ENCODE assay signal across 20 cellular contexts in the genomic region with DNA sequence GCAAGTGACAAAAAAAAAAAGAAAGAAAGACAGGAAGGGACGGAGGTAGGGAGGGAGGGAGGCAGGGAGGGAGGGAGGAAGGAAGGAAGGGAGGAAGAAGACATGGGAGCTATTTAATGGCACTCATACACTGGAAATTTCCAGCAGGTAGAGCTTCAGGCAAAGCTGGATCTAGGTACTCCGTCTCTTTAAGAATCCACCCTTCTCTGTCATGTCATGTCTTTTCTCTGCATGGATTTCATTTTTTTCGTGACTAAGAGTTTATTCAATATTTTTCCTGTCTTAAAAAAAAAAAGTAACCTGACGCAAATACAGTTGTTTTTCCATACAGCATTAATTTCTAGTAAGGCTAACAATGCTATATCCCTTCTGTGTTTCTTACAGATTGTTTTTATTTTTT. TPM values are rescaled to one million over a fixed set of nuclear protein-coding genes. Genes with fewer than 3 reads are reported as not detected.
DNase-seq lines count a peak whose midpoint lies in the region; ATAC-seq, FAIRE-seq and TF ChIP-seq lines count a peak whose summit lies in the region.
"Had no signal": no experiment of that assay in that cellular context is flagged by ENCODE, and none has a peak within 500 bp of the region (broad histone marks: within the 10 kb centered on the region; RNA-seq: fewer than 3 reads in every experiment).

No MANE protein-coding gene starts in this region.

- peak overlapping the region in 4 of 7 donors; percentile 32 to 71 (median 60) for H3K27ac Mint-ChIP-seq in CD4-positive, alpha-beta memory T cell
- H3K27ac Mint-ChIP-seq in stimulated activated memory B cell treated with anti-CD40 and anti-IgM and Interleukin-4, amounts not matched to agents 10 μg/mL and 1 μg/mL and 100 μg/mL, for 72 hours, result peak overlapping the region; percentile 66

- no peaks in the 10 kb centered on the region for H3K9me3 Mint-ChIP-seq in CD4-positive, alpha-beta memory T cell
- H3K9me3 Mint-ChIP-seq in stimulated activated memory B cell treated with anti-CD40 and anti-IgM and Interleukin-4, amounts not matched to agents 10 μg/mL and 1 μg/mL and 100 μg/mL, for 72 hours, result no peaks in the 10 kb centered on the region

- intact Hi-C loops in CD4-positive, alpha-beta memory T cell (cut with micrococcal nuclease), result no loop called here
- intact Hi-C loops in endothelial cell of umbilical vein (cut with micrococcal nuclease), result no loop called here

- ATAC-seq in RWPE2 (ENCODE audit: low read depth), result no peak
- no peak for ATAC-seq in stimulated activated memory B cell treated with anti-CD40 and anti-IgM and Interleukin-4, amounts not matched to agents 10 μg/mL and 1 μg/mL and 100 μg/mL, for 72 hours
- ATAC-seq in activated CD4-positive, CD25-positive, alpha-beta regulatory T cell treated with anti-CD3 and anti-CD28 coated beads, Interleukin-2, amount 50 U/mL, for 24 hours, result no peak
- no peak for ATAC-seq in HG03159 (IDR thresholded peaks at IDR 0.05; ENCODE audit: unreplicated experiment)
- no peak for ATAC-seq in left lobe of liver
- ATAC-seq: mucosa of descending colon had no signal

- CTCF ChIA-PET in CD4-positive, alpha-beta memory T cell (lab: Charles Lee; ENCODE audit: partially characterized antibody), result interaction anchor here (0.9 kb wide), 1 partner anchor 54 kb away, joined by 3 read pairs; no protein-coding TSS in a partner anchor
- CTCF ChIA-PET in endothelial cell of umbilical vein (lab: Charles Lee), result interaction anchor here (0.6 to 1.5 kb wide), 6 partner anchors 9 to 351 kb away, joined by 3 to 7 read pairs (median 4); no protein-coding TSS in a partner anchor

- no peaks in the 10 kb centered on the region for H3K27me3 Mint-ChIP-seq in CD4-positive, alpha-beta memory T cell
- no peaks in the 10 kb centered on the region for H3K27me3 Mint-ChIP-seq in stimulated activated memory B cell treated with anti-CD40 and anti-IgM and Interleukin-4, amounts not matched to agents 10 μg/mL and 1 μg/mL and 100 μg/mL, for 72 hours

- BruUV-seq in endothelial cell of umbilical vein (replicated peaks; lab: Mats Ljungman, UMichigan), result no TSS peak

- H3K36me3 Mint-ChIP-seq in CD4-positive, alpha-beta memory T cell, result peaks cover 8 to 45% of the 10 kb centered on the region in 2 donors
- peaks cover 49% of the 10 kb centered on the region for H3K36me3 Mint-ChIP-seq in stimulated activated memory B cell treated with anti-CD40 and anti-IgM and Interleukin-4, amounts not matched to agents 10 μg/mL and 1 μg/mL and 100 μg/mL, for 72 hours

- POLR2A ChIA-PET in CD4-positive, alpha-beta memory T cell (lab: Charles Lee; ENCODE audit: partially characterized antibody), result interaction anchor here (1.0 kb wide), 1 partner anchor 28 kb away, joined by 3 read pairs; no protein-coding TSS in a partner anchor
- POLR2A ChIA-PET in endothelial cell of umbilical vein (lab: Charles Lee), result no interaction called here

- peaks cover 18 to 26% (median 24%) of the 10 kb centered on the region in 4 donors for H3K4me1 Mint-ChIP-seq in CD4-positive, alpha-beta memory T cell
- H3K4me1 Mint-ChIP-seq in stimulated activated memory B cell treated with anti-CD40 and anti-IgM and Interleukin-4, amounts not matched to agents 10 μg/mL and 1 μg/mL and 100 μg/mL, for 72 hours, result peaks cover 48% of the 10 kb centered on the region

- H3K4me3 ChIP-seq in CD4-positive, alpha-beta memory T cell (ENCODE audit: low read length in 2 of 2), result no peak overlapping the region
- H3K4me3 ChIP-seq in RWPE2 (ENCODE audit: severe bottlenecking), result no peak overlapping the region
- no peak overlapping the region for H3K4me3 ChIP-seq in endothelial cell of umbilical vein (replicated peaks in 1 of 3; ENCODE audit: insufficient read depth in 1 of 3, low read depth in 1 of 3, low read length in 3 of 3)
- H3K4me3 ChIP-seq: BLaER1, HAP-1, mucosa of descending colon, right atrium auricular region, stomach had no signal

- H3K4me2 ChIP-seq in endothelial cell of umbilical vein (ENCODE audit: insufficient read depth, low read length), result no peak overlapping the region

- TF ChIP-seq POLR2A in endothelial cell of umbilical vein (IDR thresholded peaks at IDR 0.05; ENCODE audit: low read depth, low read length), result no peak

- no peaks in the 10 kb centered on the region for H4K20me1 ChIP-seq in endothelial cell of umbilical vein (replicated peaks; ENCODE audit: control insufficient read depth, extremely low read depth, insufficient read depth, low read length)

- peaks cover 5% of the 10 kb centered on the region for H3K36me3 ChIP-seq in CD4-positive, alpha-beta memory T cell (ENCODE audit: insufficient read depth, low read length)
- H3K36me3 ChIP-seq in RWPE2 (ENCODE audit: low read depth) (peaks cover 14% of the 10 kb centered on the region; the same call in 1 of the 2 replicates), endothelial cell of umbilical vein (ENCODE audit: control insufficient read depth in 2 of 2, extremely low read depth in 1 of 2, insufficient read depth in 2 of 2, low read length in 2 of 2) (no peaks in the 10 kb centered on the region)
- H3K36me3 ChIP-seq: HAP-1, neutrophil had no signal

- no peaks in the 10 kb centered on the region for H3K9me3 ChIP-seq in CD4-positive, alpha-beta memory T cell (ENCODE audit: control insufficient read depth in 1 of 2, low read length in 2 of 2)
- H3K9me3 ChIP-seq in RWPE2 (ENCODE audit: severe bottlenecking) (no peaks in the 10 kb centered on the region), endothelial cell of umbilical vein (replicated peaks; ENCODE audit: control insufficient read depth, insufficient read depth, low read length) (no peaks in the 10 kb centered on the region)
- H3K9me3 ChIP-seq: BLaER1, HAP-1, mucosa of descending colon, neutrophil, right atrium auricular region, stomach had no signal

- no peak overlapping the region for H2AFZ ChIP-seq in endothelial cell of umbilical vein (ENCODE audit: low read depth, low read length)

- no peaks in the 10 kb centered on the region for H3K9me1 ChIP-seq in endothelial cell of umbilical vein (replicated peaks; ENCODE audit: control insufficient read depth, extremely low read depth, insufficient read depth, low read length)

- dilution Hi-C loops in endothelial cell of umbilical vein (cut with MboI; ENCODE audit: extremely low pct_ligation_motif_present, low sequenced_read_pairs), result no loop called here

- no peaks in the 10 kb centered on the region for H3K4me1 ChIP-seq in CD4-positive, alpha-beta memory T cell (ENCODE audit: insufficient read depth, low read length)
- H3K4me1 ChIP-seq in RWPE2 (ENCODE audit: insufficient read depth, poor library complexity, severe bottlenecking) (peaks cover 45% of the 10 kb centered on the region), endothelial cell of umbilical vein (ENCODE audit: control insufficient read depth, extremely low read depth, insufficient read depth, low read length) (peaks cover 30% of the 10 kb centered on the region)
- H3K4me1 ChIP-seq: HAP-1 had no signal

- H3K27ac ChIP-seq in CD4-positive, alpha-beta memory T cell (ENCODE audit: low read depth, low read length), result no peak overlapping the region
- H3K27ac ChIP-seq in RWPE2 (ENCODE audit: poor library complexity, severe bottlenecking), result peak overlapping the region; percentile 97
- no peak overlapping the region for H3K27ac ChIP-seq in endothelial cell of umbilical vein (ENCODE audit: insufficient read depth, low read depth, low read length)
- H3K27ac ChIP-seq: neutrophil had no signal

- TF ChIP-seq CTCF in RWPE2 (IDR thresholded peaks at IDR 0.05; ENCODE audit: poor library complexity, severe bottlenecking), result no peak
- no peak for TF ChIP-seq CTCF in endothelial cell of umbilical vein (IDR thresholded peaks at IDR 0.05; ENCODE audit: extremely low read depth in 1 of 2, insufficient read depth in 1 of 2, low read depth in 1 of 2, low read length in 2 of 2)

- no peaks in the 10 kb centered on the region for H3K27me3 ChIP-seq in CD4-positive, alpha-beta memory T cell (ENCODE audit: insufficient read depth, low read length)
- H3K27me3 ChIP-seq in RWPE2 (ENCODE audit: insufficient read depth, poor library complexity, severe bottlenecking) (no peaks in the 10 kb centered on the region), endothelial cell of umbilical vein (ENCODE audit: control insufficient read depth in 2 of 2, insufficient read depth in 2 of 2, low read length in 2 of 2) (no peaks in the 10 kb centered on the region)
- H3K27me3 ChIP-seq: BLaER1, neutrophil, right atrium auricular region, stomach had no signal

- no peak overlapping the region for H3K9ac ChIP-seq in endothelial cell of umbilical vein (replicated peaks; ENCODE audit: extremely low read depth, insufficient read depth, low read length)
- H3K9ac ChIP-seq: BLaER1 had no signal

- DNase-seq in CD4-positive, alpha-beta memory T cell, result no peak
- DNase-seq in RWPE2 (ENCODE audit: low spot score) (no peak), endothelial cell of umbilical vein (ENCODE audit: low read depth, low spot score) (no peak), left lobe of liver (ENCODE audit: low spot score) (no peak)
- DNase-seq: amygdala, DMS53, foreskin melanocyte, KBM-7, mucosa of descending colon, NCI-H2029 treated with DMSO at 0.1 percent for 48 hours, stomach had no signal

- no peaks in the 10 kb centered on the region for H3K79me2 ChIP-seq in endothelial cell of umbilical vein (ENCODE audit: control insufficient read depth, insufficient read depth, low read length)

- FAIRE-seq in endothelial cell of umbilical vein (lab: Jason Lieb, UNC), result peak; percentile 67
- FAIRE-seq: endometrium, GM12892 had no signal

- no peak overlapping the region for H3K4me3 Mint-ChIP-seq in CD4-positive, alpha-beta memory T cell
- H3K4me3 Mint-ChIP-seq in stimulated activated memory B cell treated with anti-CD40 and anti-IgM and Interleukin-4, amounts not matched to agents 10 μg/mL and 1 μg/mL and 100 μg/mL, for 72 hours, result no peak overlapping the region

RNA-seq across cellular contexts. Expression of gene TTC7A, which starts 30.9 kb away (rescaled TPM):
- 10 to 100 TPM; 44.5 to 44.8 TPM for total RNA-seq in CD4-positive, alpha-beta memory T cell
- 10 to 100 TPM in 1 of 2 donors, 1 to 10 TPM in 1; 8.6 to 24.9 TPM for polyA plus RNA-seq in CD4-positive, alpha-beta memory T cell
- total RNA-seq in endothelial cell of umbilical vein (11.9 and 13.6 TPM in 2 replicates), left lobe of liver (15.7 TPM)
- 8.0 and 8.2 TPM in 2 replicates for polyA plus RNA-seq in endothelial cell of umbilical vein
- polyA plus RNA-seq in endothelial cell of umbilical vein (2011; cell fraction: cytosol; rRNA removed), result 6.2 and 7.0 TPM in 2 replicates
- 43.6 and 46.2 TPM in 2 replicates for polyA plus RNA-seq in endothelial cell of umbilical vein (2011; cell fraction: nucleus; rRNA removed)
- 8.0 and 11.1 TPM in 2 replicates for polyA plus RNA-seq in endothelial cell of umbilical vein (2012)
- 8.2 and 13.2 TPM in 2 replicates for polyA minus RNA-seq in endothelial cell of umbilical vein
- 12.2 TPM for polyA minus RNA-seq in endothelial cell of umbilical vein (2011; cell fraction: cytosol; rRNA and poly(A)+ RNA removed)
- 14.2 and 15.9 TPM in 2 replicates for polyA minus RNA-seq in endothelial cell of umbilical vein (2011; cell fraction: nucleus; rRNA and poly(A)+ RNA removed)

RNA-seq across cellular contexts. Expression of gene MCFD2, which starts 56.3 kb away (rescaled TPM):
- 10 to 100 TPM; 39.1 to 43.8 TPM for total RNA-seq in CD4-positive, alpha-beta memory T cell
- 10 to 100 TPM; 25.1 to 29.2 TPM for polyA plus RNA-seq in CD4-positive, alpha-beta memory T cell
- total RNA-seq in endothelial cell of umbilical vein (138 and 141 TPM in 2 replicates), left lobe of liver (161 TPM)
- polyA plus RNA-seq in endothelial cell of umbilical vein, result 70.7 and 74.8 TPM in 2 replicates
- polyA plus RNA-seq in endothelial cell of umbilical vein (2011; cell fraction: cytosol; rRNA removed), result 80.5 and 82.9 TPM in 2 replicates
- 41.9 and 57.1 TPM in 2 replicates for polyA plus RNA-seq in endothelial cell of umbilical vein (2011; cell fraction: nucleus; rRNA removed)
- polyA plus RNA-seq in endothelial cell of umbilical vein (2012), result 127 and 230 TPM in 2 replicates
- polyA minus RNA-seq in endothelial cell of umbilical vein, result 116 and 130 TPM in 2 replicates
- 46.8 TPM for polyA minus RNA-seq in endothelial cell of umbilical vein (2011; cell fraction: cytosol; rRNA and poly(A)+ RNA removed)
- polyA minus RNA-seq in endothelial cell of umbilical vein (2011; cell fraction: nucleus; rRNA and poly(A)+ RNA removed), result 43.1 and 55.2 TPM in 2 replicates
